In genomic region chr11:18501629-18502028, GRCh38 we compare ENCODE assay signal across 26 cellular contexts. TPM values are rescaled to one million over a fixed set of nuclear protein-coding genes. Genes with fewer than 3 reads are reported as not detected.
"Had no signal": no experiment of that assay in that cellular context is flagged by ENCODE, and none has a peak within 500 bp of the region (broad histone marks: within the 10 kb centered on the region; RNA-seq: fewer than 3 reads in every experiment).

No MANE protein-coding gene starts in this region.

- H3K27me3 Mint-ChIP-seq: naive thymus-derived CD8-positive, alpha-beta T cell; stimulated activated naive CD8-positive, alpha-beta T cell treated with anti-CD3 and anti-CD28 coated beads, Interleukin-15, Interleukin-2, amounts not matched to agents 100 ng/mL and 50 ng/mL, for 24 hours had no signal

- H3K9me3 Mint-ChIP-seq: naive thymus-derived CD8-positive, alpha-beta T cell; stimulated activated effector memory CD8-positive, alpha-beta T cell treated with anti-CD3 and anti-CD28 coated beads, Interleukin-12 subunit alpha, Interleukin-12 subunit beta, amount 100 ng/mL, for 72 hours; stimulated activated naive CD8-positive, alpha-beta T cell treated with anti-CD3 and anti-CD28 coated beads, Interleukin-15, Interleukin-2, amounts not matched to agents 100 ng/mL and 50 ng/mL, for 24 hours had no signal

- ATAC-seq: esophagus mucosa; gastrocnemius medialis; heart right ventricle; left lobe of liver; mucosa of descending colon; naive thymus-derived CD8-positive, alpha-beta T cell; psoas muscle; right lobe of liver; stimulated activated effector memory CD8-positive, alpha-beta T cell treated with anti-CD3 and anti-CD28 coated beads, Interleukin-12 subunit alpha, Interleukin-12 subunit beta, amount 100 ng/mL, for 72 hours had no signal

- H3K4me1 ChIP-seq: gastrocnemius medialis, heart right ventricle, psoas muscle, right lobe of liver, tibial artery, upper lobe of left lung, uterus had no signal

- H3K4me3 ChIP-seq: dorsolateral prefrontal cortex, gastrocnemius medialis, heart right ventricle, mucosa of descending colon, psoas muscle, right lobe of liver, tibial artery, upper lobe of left lung, uterus had no signal

- H3K9me3 ChIP-seq: gastrocnemius medialis, heart right ventricle, mucosa of descending colon, neutrophil, psoas muscle, right lobe of liver, tibial artery, upper lobe of left lung, uterus had no signal

- H3K27ac Mint-ChIP-seq: stimulated activated effector memory CD8-positive, alpha-beta T cell treated with anti-CD3 and anti-CD28 coated beads, Interleukin-12 subunit alpha, Interleukin-12 subunit beta, amount 100 ng/mL, for 72 hours; stimulated activated naive CD8-positive, alpha-beta T cell treated with anti-CD3 and anti-CD28 coated beads, Interleukin-15, Interleukin-2, amounts not matched to agents 100 ng/mL and 50 ng/mL, for 24 hours had no signal

- H3K36me3 ChIP-seq: uterus had no signal

- H3K4me3 Mint-ChIP-seq: naive thymus-derived CD8-positive, alpha-beta T cell; stimulated activated effector memory CD8-positive, alpha-beta T cell treated with anti-CD3 and anti-CD28 coated beads, Interleukin-12 subunit alpha, Interleukin-12 subunit beta, amount 100 ng/mL, for 72 hours; stimulated activated naive CD8-positive, alpha-beta T cell treated with anti-CD3 and anti-CD28 coated beads, Interleukin-15, Interleukin-2, amounts not matched to agents 100 ng/mL and 50 ng/mL, for 24 hours had no signal

- H3K27ac ChIP-seq: dorsolateral prefrontal cortex, gastrocnemius medialis, heart right ventricle, neutrophil, psoas muscle, right lobe of liver, tibial artery, upper lobe of left lung, uterus had no signal

- H3K27me3 ChIP-seq: dorsolateral prefrontal cortex, gastrocnemius medialis, heart right ventricle, neutrophil, right lobe of liver, tibial artery, upper lobe of left lung, uterus had no signal

- DNase-seq: dorsolateral prefrontal cortex; effector CD8-positive, alpha-beta T cell; gastrocnemius medialis; heart right ventricle; hypothalamus; islet precursor cell; mammary epithelial cell; mucosa of descending colon; naive thymus-derived CD8-positive, alpha-beta T cell; psoas muscle; retina; right lobe of liver; stimulated activated CD4-positive, alpha-beta T cell treated with anti-CD3 and anti-CD28 coated beads, Interleukin-4, amount 100 ng/mL, for 1 hour; stimulated activated CD8-positive, alpha-beta memory T cell treated with anti-CD3 and anti-CD28 coated beads, Interleukin-4, amount 100 ng/mL, for 48 hours; tibial artery; upper lobe of left lung; uterus had no signal

RNA-seq across cellular contexts. Expression of gene LDHAL6A, which starts 46.0 kb away (rescaled TPM):
- total RNA-seq: esophagus mucosa, fibroblast of lung, gastrocnemius medialis, heart right ventricle, left lobe of liver, lower leg skin, mammary epithelial cell, mucosa of descending colon, osteoblast, psoas muscle, right lobe of liver, upper lobe of left lung had no signal
- polyA plus RNA-seq: fibroblast of lung, heart right ventricle, mammary epithelial cell, neural cell had no signal
